Comparison of ENCODE assay signal across 32 cellular contexts in genomic region chr6:160284575-160284974, GRCh38. TPM values are rescaled to one million over a fixed set of nuclear protein-coding genes. Genes with fewer than 3 reads are reported as not detected.
"Had no signal": no experiment of that assay in that cellular context is flagged by ENCODE, and none has a peak within 500 bp of the region (broad histone marks: within the 10 kb centered on the region; RNA-seq: fewer than 3 reads in every experiment).

No MANE protein-coding gene starts in this region.

- H3K79me2 ChIP-seq: parathyroid adenoma had no signal

- H3K4me1 Mint-ChIP-seq: naive thymus-derived CD4-positive, alpha-beta T cell; nephron progenitor cell; neural crest cell; stimulated activated effector memory CD8-positive, alpha-beta T cell treated with anti-CD3 and anti-CD28 coated beads, Interleukin-12 subunit alpha, Interleukin-12 subunit beta, amount 100 ng/mL, for 72 hours; stimulated activated naive B cell treated with anti-CD40 and anti-IgM and Interleukin-4, amounts not matched to agents 10 μg/mL and 1 μg/mL and 100 μg/mL, for 72 hours had no signal

- H3K9ac ChIP-seq: parathyroid adenoma had no signal

- H3K9me3 Mint-ChIP-seq: natural killer cell treated with Interleukin-12 subunit alpha and Interleukin-12 subunit beta and Interleukin-15 and Interleukin-18, amount 100 ng/mL, for 72 hours; stimulated activated effector memory CD8-positive, alpha-beta T cell treated with anti-CD3 and anti-CD28 coated beads, Interleukin-12 subunit alpha, Interleukin-12 subunit beta, amount 100 ng/mL, for 72 hours; stimulated activated naive B cell treated with anti-CD40 and anti-IgM and Interleukin-4, amounts not matched to agents 10 μg/mL and 1 μg/mL and 100 μg/mL, for 72 hours; stimulated activated naive CD8-positive, alpha-beta T cell treated with anti-CD3 and anti-CD28 coated beads, Interleukin-15, Interleukin-2, amounts not matched to agents 100 ng/mL and 50 ng/mL, for 24 hours had no signal

- H3K4me1 ChIP-seq: parathyroid adenoma, psoas muscle, suprapubic skin, testis, tibial artery, transverse colon, upper lobe of right lung, uterus had no signal

- ATAC-seq: naive thymus-derived CD4-positive, alpha-beta T cell; natural killer cell treated with Interleukin-12 subunit alpha and Interleukin-12 subunit beta and Interleukin-15 and Interleukin-18, amount 100 ng/mL, for 72 hours; psoas muscle; right cardiac atrium; sciatic nerve; stimulated activated effector memory CD8-positive, alpha-beta T cell treated with anti-CD3 and anti-CD28 coated beads, Interleukin-12 subunit alpha, Interleukin-12 subunit beta, amount 100 ng/mL, for 72 hours; stimulated activated naive B cell treated with anti-CD40 and anti-IgM and Interleukin-4, amounts not matched to agents 10 μg/mL and 1 μg/mL and 100 μg/mL, for 72 hours; upper lobe of right lung had no signal

- H3K27ac ChIP-seq: neutrophil, parathyroid adenoma, psoas muscle, skin epidermis, suprapubic skin, testis, tibial artery, transverse colon, upper lobe of right lung, uterus had no signal

- H3K27me3 ChIP-seq: neutrophil, suprapubic skin, testis, tibial artery, transverse colon, upper lobe of right lung, uterus had no signal

- H3K4me3 Mint-ChIP-seq: naive thymus-derived CD4-positive, alpha-beta T cell; natural killer cell treated with Interleukin-12 subunit alpha and Interleukin-12 subunit beta and Interleukin-15 and Interleukin-18, amount 100 ng/mL, for 72 hours; nephron progenitor cell; neural crest cell; stimulated activated effector memory CD8-positive, alpha-beta T cell treated with anti-CD3 and anti-CD28 coated beads, Interleukin-12 subunit alpha, Interleukin-12 subunit beta, amount 100 ng/mL, for 72 hours; stimulated activated naive B cell treated with anti-CD40 and anti-IgM and Interleukin-4, amounts not matched to agents 10 μg/mL and 1 μg/mL and 100 μg/mL, for 72 hours; stimulated activated naive CD8-positive, alpha-beta T cell treated with anti-CD3 and anti-CD28 coated beads, Interleukin-15, Interleukin-2, amounts not matched to agents 100 ng/mL and 50 ng/mL, for 24 hours; type B pancreatic cell had no signal

- H3K4me3 ChIP-seq: psoas muscle, skin epidermis, suprapubic skin, testis, tibial artery, transverse colon, upper lobe of right lung, uterus had no signal

- H3K9me3 ChIP-seq: neutrophil, psoas muscle, suprapubic skin, testis, tibial artery, transverse colon, uterus had no signal

- H3K36me3 Mint-ChIP-seq: naive thymus-derived CD4-positive, alpha-beta T cell; natural killer cell treated with Interleukin-12 subunit alpha and Interleukin-12 subunit beta and Interleukin-15 and Interleukin-18, amount 100 ng/mL, for 72 hours; stimulated activated effector memory CD8-positive, alpha-beta T cell treated with anti-CD3 and anti-CD28 coated beads, Interleukin-12 subunit alpha, Interleukin-12 subunit beta, amount 100 ng/mL, for 72 hours; stimulated activated naive B cell treated with anti-CD40 and anti-IgM and Interleukin-4, amounts not matched to agents 10 μg/mL and 1 μg/mL and 100 μg/mL, for 72 hours; type B pancreatic cell had no signal

- DNase-seq: naive thymus-derived CD4-positive, alpha-beta T cell; nephron progenitor cell; nucleus accumbens; posterior cingulate gyrus; psoas muscle; right cardiac atrium; stimulated activated CD4-positive, alpha-beta T cell treated with anti-CD3 and anti-CD28 coated beads, Interleukin-15, amount 100 ng/mL, for 24 hours; stimulated activated CD4-positive, alpha-beta T cell treated with anti-CD3 and anti-CD28 coated beads, Interleukin-2, amount 100 ng/mL, for 24 hours; stimulated activated CD4-positive, alpha-beta T cell treated with anti-CD3 and anti-CD28 coated beads, Interleukin-2, amount 100 ng/mL, for 48 hours; stimulated activated CD4-positive, alpha-beta T cell treated with anti-CD3 and anti-CD28 coated beads, Interleukin-4, amount 100 ng/mL, for 24 hours; stimulated activated naive B cell treated with anti-CD40 and anti-IgM and Interleukin-4, amounts not matched to agents 10 μg/mL and 1 μg/mL and 100 μg/mL, for 72 hours; stimulated activated naive CD4-positive, alpha-beta T cell treated with Interleukin-2 at 50 U/mL for 16 hours; substantia nigra; testis; tibial artery; transverse colon; upper lobe of right lung; uterus had no signal

- H3K27ac Mint-ChIP-seq: naive thymus-derived CD4-positive, alpha-beta T cell; natural killer cell treated with Interleukin-12 subunit alpha and Interleukin-12 subunit beta and Interleukin-15 and Interleukin-18, amount 100 ng/mL, for 72 hours; nephron progenitor cell; progenitor cell of endocrine pancreas; stimulated activated effector memory CD8-positive, alpha-beta T cell treated with anti-CD3 and anti-CD28 coated beads, Interleukin-12 subunit alpha, Interleukin-12 subunit beta, amount 100 ng/mL, for 72 hours; stimulated activated naive B cell treated with anti-CD40 and anti-IgM and Interleukin-4, amounts not matched to agents 10 μg/mL and 1 μg/mL and 100 μg/mL, for 72 hours; stimulated activated naive CD8-positive, alpha-beta T cell treated with anti-CD3 and anti-CD28 coated beads, Interleukin-15, Interleukin-2, amounts not matched to agents 100 ng/mL and 50 ng/mL, for 24 hours; type B pancreatic cell had no signal

- H2AFZ ChIP-seq: parathyroid adenoma had no signal

- H3K36me3 ChIP-seq: neutrophil, suprapubic skin, tibial artery, transverse colon, upper lobe of right lung had no signal

RNA-seq across cellular contexts. Expression of gene SLC22A2, which starts 26.0 kb away (rescaled TPM):
- total RNA-seq: naive thymus-derived CD4-positive, alpha-beta T cell; natural killer cell treated with Interleukin-12 subunit alpha and Interleukin-12 subunit beta and Interleukin-15 and Interleukin-18, amount 100 ng/mL, for 72 hours; neural crest cell; omental fat pad; osteocyte; progenitor cell of endocrine pancreas; right cardiac atrium; sciatic nerve; suprapubic skin; transverse colon; upper lobe of right lung; urinary bladder had no signal
- polyA plus RNA-seq: naive thymus-derived CD4-positive, alpha-beta T cell had no signal
